ENCODE assay signal across 9 cellular contexts in genomic region chr10:5466451-5466996, GRCh38. TPM values are rescaled to one million over a fixed set of nuclear protein-coding genes. Genes with fewer than 3 reads are reported as not detected.
A peak's percentile ranks its signal among the peaks of the same experiment; 100 is the strongest.
DNase-seq lines count a peak whose midpoint lies in the region; ATAC-seq and TF ChIP-seq lines count a peak whose summit lies in the region.
"Had no signal": no experiment of that assay in that cellular context is flagged by ENCODE, and none has a peak within 500 bp of the region (broad histone marks: within the 10 kb centered on the region; RNA-seq: fewer than 3 reads in every experiment).

No MANE protein-coding gene starts in this region.

- TF ChIP-seq POLR2A in prostate gland (IDR thresholded peaks at IDR 0.05) = no peak

- no peaks in the 10 kb centered on the region for H3K36me3 ChIP-seq in prostate gland

- H3K9me3 ChIP-seq in prostate gland = no peaks in the 10 kb centered on the region

- WGBS in prostate gland = 23% methylated on average over 11 of the region's 11 CpGs

- DNase-seq in ELR (ENCODE audit: low read depth) (peak; percentile 48), NCI-H226 (peak; percentile 70), foreskin fibroblast (peak; percentile 60 to 91), prostate gland (ENCODE audit: low spot score) (peak; percentile 80), NCI-H146 (lab: John Stamatoyannopoulos, UW) (no peak), NCI-H524 (lab: John Stamatoyannopoulos, UW) (no peak), GOT3 (lab: John Stamatoyannopoulos, UW) (no peak)

- H3K4me3 ChIP-seq in foreskin fibroblast (ENCODE audit: low read depth in 1 of 2, low read length in 2 of 2) (peak overlapping the region in 1 of 2 donors; percentile 29), prostate gland (no peak overlapping the region)

- TF ChIP-seq CTCF in foreskin fibroblast (IDR thresholded peaks at IDR 0.05; ENCODE audit: low read depth, low read length) (no peak), prostate gland (IDR thresholded peaks at IDR 0.05) (no peak)

- peak overlapping the region; percentile 60 to 63 for H3K27ac ChIP-seq in prostate gland

- ATAC-seq in HG02588 (IDR thresholded peaks at IDR 0.05; ENCODE audit: unreplicated experiment) = no peak

- H3K27me3 ChIP-seq in prostate gland (replicated peaks; ENCODE audit: insufficient read depth) = no peaks in the 10 kb centered on the region

- intact Hi-C loops in prostate gland (cut with DNase I) = no loop called here

- H3K4me1 ChIP-seq in prostate gland (replicated peaks) = peaks cover 5% of the 10 kb centered on the region

RNA-seq across cellular contexts. Expression of gene CALML5, which starts 32.8 kb away (rescaled TPM):
- 10 to 100 TPM in 1 of 2 donors, under 1 TPM in 1; 0.46 to 10.5 TPM for total RNA-seq in prostate gland
- total RNA-seq: NCI-H460 had no signal

RNA-seq across cellular contexts. Expression of gene NET1, which starts 54.2 kb away (rescaled TPM):
- total RNA-seq in prostate gland = 10 to 100 TPM; 55.6 to 77.6 TPM

RNA-seq across cellular contexts. Expression of gene CALML3, which starts 58.2 kb away (rescaled TPM):
- total RNA-seq in prostate gland = 1 to 10 TPM; 1.6 to 8.0 TPM
- total RNA-seq: NCI-H460 had no signal

Comparison
In these comparisons a context has a peak if more than half of its experiments do, and no peak if none do; other contexts are left out.
1. DNase-seq: peak in ELR (single experiment), NCI-H226 (single experiment), foreskin fibroblast (2 of 2) and prostate gland (single experiment); none in NCI-H146 (single experiment), NCI-H524 (0 of 2) and GOT3 (single experiment).